1 cellular context compared by ENCODE assay signal in the genomic region with DNA sequence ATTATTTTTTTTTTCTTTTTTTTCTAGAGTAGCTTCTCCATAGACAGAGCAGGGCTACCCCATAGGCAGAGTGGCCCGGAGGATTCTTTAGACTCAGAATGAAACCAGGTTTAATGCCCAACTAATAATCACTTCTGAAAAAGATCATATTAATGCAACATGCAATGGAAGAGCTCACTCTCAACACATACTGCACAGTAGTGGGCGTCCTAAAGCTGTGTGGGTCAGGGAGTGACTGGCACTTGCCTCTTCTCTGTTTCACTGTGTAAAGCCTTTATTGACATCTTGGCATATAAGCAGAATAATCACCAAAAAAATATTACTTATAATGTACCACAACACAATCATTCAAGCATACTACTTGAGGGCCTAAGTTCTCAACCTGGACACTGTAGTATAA.
TF ChIP-seq lines count a peak whose summit lies in the region.

No MANE protein-coding gene starts in this region.

TF ChIP-seq in GM23338, 12 proteins besides CTCF, POLR2A, EP300 and RAD21 (continued from another document):
- TF ChIP-seq, protein P1, sequence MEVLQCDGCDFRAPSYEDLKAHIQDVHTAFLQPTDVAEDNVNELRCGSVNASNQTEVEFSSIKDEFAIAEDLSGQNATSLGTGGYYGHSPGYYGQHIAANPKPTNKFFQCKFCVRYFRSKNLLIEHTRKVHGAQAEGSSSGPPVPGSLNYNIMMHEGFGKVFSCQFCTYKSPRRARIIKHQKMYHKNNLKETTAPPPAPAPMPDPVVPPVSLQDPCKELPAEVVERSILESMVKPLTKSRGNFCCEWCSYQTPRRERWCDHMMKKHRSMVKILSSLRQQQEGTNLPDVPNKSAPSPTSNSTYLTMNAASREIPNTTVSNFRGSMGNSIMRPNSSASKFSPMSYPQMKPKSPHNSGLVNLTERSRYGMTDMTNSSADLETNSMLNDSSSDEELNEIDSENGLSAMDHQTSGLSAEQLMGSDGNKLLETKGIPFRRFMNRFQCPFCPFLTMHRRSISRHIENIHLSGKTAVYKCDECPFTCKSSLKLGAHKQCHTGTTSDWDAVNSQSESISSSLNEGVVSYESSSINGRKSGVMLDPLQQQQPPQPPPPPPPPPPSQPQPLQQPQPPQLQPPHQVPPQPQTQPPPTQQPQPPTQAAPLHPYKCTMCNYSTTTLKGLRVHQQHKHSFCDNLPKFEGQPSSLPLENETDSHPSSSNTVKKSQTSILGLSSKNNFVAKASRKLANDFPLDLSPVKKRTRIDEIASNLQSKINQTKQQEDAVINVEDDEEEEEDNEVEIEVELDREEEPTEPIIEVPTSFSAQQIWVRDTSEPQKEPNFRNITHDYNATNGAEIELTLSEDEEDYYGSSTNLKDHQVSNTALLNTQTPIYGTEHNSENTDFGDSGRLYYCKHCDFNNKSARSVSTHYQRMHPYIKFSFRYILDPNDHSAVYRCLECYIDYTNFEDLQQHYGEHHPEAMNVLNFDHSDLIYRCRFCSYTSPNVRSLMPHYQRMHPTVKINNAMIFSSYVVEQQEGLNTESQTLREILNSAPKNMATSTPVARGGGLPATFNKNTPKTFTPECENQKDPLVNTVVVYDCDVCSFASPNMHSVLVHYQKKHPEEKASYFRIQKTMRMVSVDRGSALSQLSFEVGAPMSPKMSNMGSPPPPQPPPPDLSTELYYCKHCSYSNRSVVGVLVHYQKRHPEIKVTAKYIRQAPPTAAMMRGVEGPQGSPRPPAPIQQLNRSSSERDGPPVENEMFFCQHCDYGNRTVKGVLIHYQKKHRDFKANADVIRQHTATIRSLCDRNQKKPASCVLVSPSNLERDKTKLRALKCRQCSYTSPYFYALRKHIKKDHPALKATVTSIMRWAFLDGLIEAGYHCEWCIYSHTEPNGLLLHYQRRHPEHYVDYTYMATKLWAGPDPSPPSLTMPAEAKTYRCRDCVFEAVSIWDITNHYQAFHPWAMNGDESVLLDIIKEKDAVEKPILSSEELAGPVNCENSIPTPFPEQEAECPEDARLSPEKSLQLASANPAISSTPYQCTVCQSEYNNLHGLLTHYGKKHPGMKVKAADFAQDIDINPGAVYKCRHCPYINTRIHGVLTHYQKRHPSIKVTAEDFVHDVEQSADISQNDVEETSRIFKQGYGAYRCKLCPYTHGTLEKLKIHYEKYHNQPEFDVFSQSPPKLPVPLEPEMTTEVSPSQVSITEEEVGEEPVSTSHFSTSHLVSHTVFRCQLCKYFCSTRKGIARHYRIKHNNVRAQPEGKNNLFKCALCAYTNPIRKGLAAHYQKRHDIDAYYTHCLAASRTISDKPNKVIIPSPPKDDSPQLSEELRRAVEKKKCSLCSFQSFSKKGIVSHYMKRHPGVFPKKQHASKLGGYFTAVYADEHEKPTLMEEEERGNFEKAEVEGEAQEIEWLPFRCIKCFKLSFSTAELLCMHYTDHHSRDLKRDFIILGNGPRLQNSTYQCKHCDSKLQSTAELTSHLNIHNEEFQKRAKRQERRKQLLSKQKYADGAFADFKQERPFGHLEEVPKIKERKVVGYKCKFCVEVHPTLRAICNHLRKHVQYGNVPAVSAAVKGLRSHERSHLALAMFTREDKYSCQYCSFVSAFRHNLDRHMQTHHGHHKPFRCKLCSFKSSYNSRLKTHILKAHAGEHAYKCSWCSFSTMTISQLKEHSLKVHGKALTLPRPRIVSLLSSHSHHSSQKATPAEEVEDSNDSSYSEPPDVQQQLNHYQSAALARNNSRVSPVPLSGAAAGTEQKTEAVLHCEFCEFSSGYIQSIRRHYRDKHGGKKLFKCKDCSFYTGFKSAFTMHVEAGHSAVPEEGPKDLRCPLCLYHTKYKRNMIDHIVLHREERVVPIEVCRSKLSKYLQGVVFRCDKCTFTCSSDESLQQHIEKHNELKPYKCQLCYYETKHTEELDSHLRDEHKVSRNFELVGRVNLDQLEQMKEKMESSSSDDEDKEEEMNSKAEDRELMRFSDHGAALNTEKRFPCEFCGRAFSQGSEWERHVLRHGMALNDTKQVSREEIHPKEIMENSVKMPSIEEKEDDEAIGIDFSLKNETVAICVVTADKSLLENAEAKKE (CRISPR knock-in tag; IDR thresholded peaks at IDR 0.05): no peak
- TF ChIP-seq EZH2 (IDR thresholded peaks at IDR 0.05; ENCODE audit: low read depth, unreplicated experiment): no peak
TF ChIP-seq in GM23338: peak in this region for 0.
